Comparison of ENCODE assay signal across 34 cellular contexts in genomic region chr10:126058104-126058503, GRCh38.
DNase-seq lines count a peak whose midpoint lies in the region; ATAC-seq and TF ChIP-seq lines count a peak whose summit lies in the region.
"Had no signal": no experiment of that assay in that cellular context is flagged by ENCODE, and none has a peak within 500 bp of the region (broad histone marks: within the 10 kb centered on the region; RNA-seq: fewer than 3 reads in every experiment).

No MANE protein-coding gene starts in this region.

- H3K4me3 ChIP-seq in osteoblast (ENCODE audit: insufficient read depth, low read length) (no peak overlapping the region), upper lobe of left lung (no peak overlapping the region)
- H3K4me3 ChIP-seq: HAP-1, ovary, Peyer's patch, right atrium auricular region, spleen, thyroid gland had no signal

- no peaks in the 10 kb centered on the region for H3K27me3 Mint-ChIP-seq in glutamatergic neuron (ENCODE audit: unreplicated experiment)

- H3K4me1 Mint-ChIP-seq in glutamatergic neuron (ENCODE audit: low read depth, unreplicated experiment), result peaks cover 23% of the 10 kb centered on the region
- H3K4me1 Mint-ChIP-seq: activated naive CD4-positive, alpha-beta T cell treated with anti-CD3 and anti-CD28 coated beads, Interleukin-2, amount 50 U/mL, for 24 hours; naive B cell; stimulated activated naive CD8-positive, alpha-beta T cell treated with anti-CD3 and anti-CD28 coated beads, Interleukin-15, amount 100 ng/mL, for 72 hours had no signal

- H3K4me2 ChIP-seq in osteoblast (ENCODE audit: insufficient read depth, low read length), result no peak overlapping the region

- peaks cover 6% of the 10 kb centered on the region for H3K9me3 Mint-ChIP-seq in glutamatergic neuron (ENCODE audit: unreplicated experiment)
- H3K9me3 Mint-ChIP-seq: activated naive CD4-positive, alpha-beta T cell treated with anti-CD3 and anti-CD28 coated beads, Interleukin-2, amount 50 U/mL, for 24 hours; activated T-helper 2 cell treated with anti-CD3 and anti-CD28 coated beads, Interferon-gamma antibody, Interleukin-2, Interleukin-4, amounts not matched to agents 10 μg/mL and 5 μg/mL and 100 μg/mL, durations not matched to agents 14 hours and 24 hours and 36 hours; stimulated activated naive CD8-positive, alpha-beta T cell treated with anti-CD3 and anti-CD28 coated beads, Interleukin-15, amount 100 ng/mL, for 72 hours had no signal

- H3K36me3 ChIP-seq in osteoblast (ENCODE audit: insufficient read depth, low read length) (peaks cover 47% of the 10 kb centered on the region), upper lobe of left lung (no peaks in the 10 kb centered on the region)
- H3K36me3 ChIP-seq: HAP-1, ovary, Peyer's patch, right atrium auricular region, spleen, thyroid gland had no signal

- peak overlapping the region; percentile 57 for H3K4me3 Mint-ChIP-seq in glutamatergic neuron (ENCODE audit: unreplicated experiment)
- H3K4me3 Mint-ChIP-seq: activated naive CD4-positive, alpha-beta T cell treated with anti-CD3 and anti-CD28 coated beads, Interleukin-2, amount 50 U/mL, for 24 hours; naive B cell; stimulated activated naive CD8-positive, alpha-beta T cell treated with anti-CD3 and anti-CD28 coated beads, Interleukin-15, amount 100 ng/mL, for 72 hours had no signal

- no peak for TF ChIP-seq EP300 in upper lobe of left lung (IDR thresholded peaks at IDR 0.05)

- H2AFZ ChIP-seq in osteoblast (ENCODE audit: low read length), result no peak overlapping the region

- H3K27me3 ChIP-seq in osteoblast (ENCODE audit: insufficient read depth, low read length) (no peaks in the 10 kb centered on the region), upper lobe of left lung (no peaks in the 10 kb centered on the region)
- H3K27me3 ChIP-seq: ovary, Peyer's patch, right atrium auricular region, thyroid gland had no signal

- TF ChIP-seq CTCF in glutamatergic neuron (IDR thresholded peaks at IDR 0.05; ENCODE audit: partially characterized antibody, unreplicated experiment) (no peak), osteoblast (IDR thresholded peaks at IDR 0.05; ENCODE audit: extremely low read depth, low read depth, low read length) (no peak), upper lobe of left lung (IDR thresholded peaks at IDR 0.05) (no peak)

- peak; percentile 8 for DNase-seq in COLO668 (lab: John Stamatoyannopoulos, UW; ENCODE audit: unreplicated experiment)
- peak; percentile 11 to 38 for DNase-seq in SHP77 (lab: John Stamatoyannopoulos, UW)
- DNase-seq in glutamatergic neuron, result no peak
- DNase-seq in osteoblast (ENCODE audit: insufficient read length, low spot score, missing footprints), result peak; percentile 25
- DNase-seq in stimulated activated naive CD8-positive, alpha-beta T cell treated with anti-CD3 and anti-CD28 coated beads, Interleukin-15, Interleukin-2, amounts not matched to agents 100 U/mL and 50 U/mL, for 24 hours, result no peak
- no peak for DNase-seq in NCI-H1930 (lab: John Stamatoyannopoulos, UW)
- DNase-seq in NCI-H1092 treated with DMSO at 0.1 percent for 48 hours (lab: John Stamatoyannopoulos, UW), result no peak
- no peak for DNase-seq in upper lobe of left lung
- DNase-seq: ACHN; activated CD4-positive, alpha-beta T cell treated with anti-CD3 and anti-CD28 coated beads for 48 hours; activated CD8-positive, alpha-beta memory T cell treated with anti-CD3 and anti-CD28 coated beads for 24 hours; activated T-cell treated with anti-CD3 and anti-CD28 coated beads for 4 hours; amygdala; effector memory CD4-positive, alpha-beta T cell; erythroblast; left ventricle myocardium superior; midbrain; naive B cell; NCI-H1048; NCI-H2029; NCI-H2227 treated with DMSO at 0.1 percent for 48 hours; NCI-H748 treated with DMSO at 0.1 percent for 48 hours; Peyer's patch; SIG-M5; spleen; stimulated activated CD4-positive, alpha-beta T cell treated with anti-CD3 and anti-CD28 coated beads, Interleukin-2, amount 100 ng/mL, for 24 hours; stimulated activated naive CD8-positive, alpha-beta T cell treated with anti-CD3 and anti-CD28 coated beads, Interleukin-15, amount 100 ng/mL, for 72 hours; SW 1271; thyroid gland had no signal

- H3K27ac ChIP-seq in osteoblast (ENCODE audit: low read depth, low read length) (peak overlapping the region; percentile 99), upper lobe of left lung (no peak overlapping the region)
- H3K27ac ChIP-seq: Peyer's patch, right atrium auricular region, spleen, thyroid gland had no signal

- H3K79me2 ChIP-seq in osteoblast (ENCODE audit: insufficient read depth, low read length), result no peaks in the 10 kb centered on the region

- no peaks in the 10 kb centered on the region for H4K20me1 ChIP-seq in osteoblast (ENCODE audit: insufficient read depth, low read length)

- 44 to 48% methylated on average over 6 of the region's 6 CpGs for WGBS in upper lobe of left lung, 2 donors

- peak overlapping the region; percentile 86 for H3K27ac Mint-ChIP-seq in glutamatergic neuron (ENCODE audit: unreplicated experiment)
- H3K27ac Mint-ChIP-seq: activated naive CD4-positive, alpha-beta T cell treated with anti-CD3 and anti-CD28 coated beads, Interleukin-2, amount 50 U/mL, for 24 hours; activated T-helper 2 cell treated with anti-CD3 and anti-CD28 coated beads, Interferon-gamma antibody, Interleukin-2, Interleukin-4, amounts not matched to agents 10 μg/mL and 5 μg/mL and 100 μg/mL, durations not matched to agents 14 hours and 24 hours and 36 hours; stimulated activated naive CD8-positive, alpha-beta T cell treated with anti-CD3 and anti-CD28 coated beads, Interleukin-15, amount 100 ng/mL, for 72 hours had no signal

- H3K9me3 ChIP-seq in osteoblast (ENCODE audit: low read depth, low read length) (no peaks in the 10 kb centered on the region), upper lobe of left lung (no peaks in the 10 kb centered on the region)
- H3K9me3 ChIP-seq: HAP-1, ovary, right atrium auricular region, thyroid gland had no signal

- ATAC-seq in stimulated activated naive CD8-positive, alpha-beta T cell treated with anti-CD3 and anti-CD28 coated beads, Interleukin-15, Interleukin-2, amounts not matched to agents 100 U/mL and 50 U/mL, for 24 hours, result no peak
- no peak for ATAC-seq in upper lobe of left lung (ENCODE audit: low FRiP score in 2 of 2)
- ATAC-seq: left ventricle myocardium superior; stimulated activated naive CD8-positive, alpha-beta T cell treated with anti-CD3 and anti-CD28 coated beads, Interleukin-15, amount 100 ng/mL, for 72 hours had no signal

- no peak for TF ChIP-seq POLR2A in upper lobe of left lung (IDR thresholded peaks at IDR 0.05)

- peaks cover 5% of the 10 kb centered on the region for H3K36me3 Mint-ChIP-seq in glutamatergic neuron (ENCODE audit: unreplicated experiment)
- H3K36me3 Mint-ChIP-seq: activated naive CD4-positive, alpha-beta T cell treated with anti-CD3 and anti-CD28 coated beads, Interleukin-2, amount 50 U/mL, for 24 hours; naive B cell had no signal

- H3K4me1 ChIP-seq in osteoblast (ENCODE audit: insufficient read depth, low read length) (peaks cover 41% of the 10 kb centered on the region), upper lobe of left lung (no peaks in the 10 kb centered on the region)
- H3K4me1 ChIP-seq: HAP-1, Peyer's patch had no signal

Comparison
In these comparisons a context has a peak if more than half of its experiments do, and no peak if none do; other contexts are left out.
1. DNase-seq: peak in COLO668 (single experiment), SHP77 (2 of 2) and osteoblast (single experiment); none in glutamatergic neuron (single experiment), stimulated activated naive CD8-positive, alpha-beta T cell treated with anti-CD3 and anti-CD28 coated beads, Interleukin-15, Interleukin-2, amounts not matched to agents 100 U/mL and 50 U/mL, for 24 hours (single experiment), NCI-H1930 (0 of 2), NCI-H1092 treated with DMSO at 0.1 percent for 48 hours (single experiment) and upper lobe of left lung (0 of 2).